ENCODE assay signal across 8 cellular contexts in genomic region chr1:18955442-18956188, GRCh38. TPM values are rescaled to one million over a fixed set of nuclear protein-coding genes. Genes with fewer than 3 reads are reported as not detected.
DNase-seq lines count a peak whose midpoint lies in the region; ATAC-seq and TF ChIP-seq lines count a peak whose summit lies in the region.

No MANE protein-coding gene starts in this region.

- TF ChIP-seq RAD21 in liver (IDR thresholded peaks at IDR 0.05) = no peak

- peaks cover 59% of the 10 kb centered on the region for H3K4me1 Mint-ChIP-seq in stimulated activated effector memory CD8-positive, alpha-beta T cell treated with anti-CD3 and anti-CD28 coated beads, Interleukin-12 subunit alpha, Interleukin-12 subunit beta, amount 100 ng/mL, for 72 hours

- H3K27me3 ChIP-seq in BLaER1 (no peaks in the 10 kb centered on the region), HUES48 (ENCODE audit: control insufficient read depth, insufficient read depth, low read length) (peaks cover 30% of the 10 kb centered on the region), liver (ENCODE audit: control insufficient read depth in 4 of 4, insufficient read depth in 4 of 4, low read length in 3 of 4) (no peaks in the 10 kb centered on the region)

- under 1% methylated on average over 89 of the region's 89 CpGs for WGBS in liver

- H3K9me3 ChIP-seq in BLaER1 (no peaks in the 10 kb centered on the region), HUES48 (ENCODE audit: control insufficient read depth, insufficient read depth, low read length) (no peaks in the 10 kb centered on the region), liver (ENCODE audit: control insufficient read depth in 4 of 4, low read length in 3 of 4) (no peaks in the 10 kb centered on the region)

- peak overlapping the region; percentile 99 for H3K27ac Mint-ChIP-seq in stimulated activated effector memory CD8-positive, alpha-beta T cell treated with anti-CD3 and anti-CD28 coated beads, Interleukin-12 subunit alpha, Interleukin-12 subunit beta, amount 100 ng/mL, for 72 hours

- H3K4me3 Mint-ChIP-seq in stimulated activated effector memory CD8-positive, alpha-beta T cell treated with anti-CD3 and anti-CD28 coated beads, Interleukin-12 subunit alpha, Interleukin-12 subunit beta, amount 100 ng/mL, for 72 hours = peak overlapping the region; percentile 79

- H3K9ac ChIP-seq in BLaER1 = peak overlapping the region; percentile 83
- H3K9ac ChIP-seq in HUES48 (ENCODE audit: low read depth, low read length) = peak overlapping the region; percentile 45; the same call in 1 of the 2 replicates
- peak overlapping the region in 1 of 2 donors; percentile 58 for H3K9ac ChIP-seq in liver (ENCODE audit: low read depth in 1 of 2, low read length in 2 of 2)

- peak; percentile 18 for ATAC-seq in GM19351 (IDR thresholded peaks at IDR 0.05; ENCODE audit: unreplicated experiment)
- peak; percentile 9 for ATAC-seq in stimulated activated effector memory CD8-positive, alpha-beta T cell treated with anti-CD3 and anti-CD28 coated beads, Interleukin-12 subunit alpha, Interleukin-12 subunit beta, amount 100 ng/mL, for 72 hours

- peak; percentile 38 to 52 for DNase-seq in cardiac fibroblast (ENCODE audit: low read depth in 2 of 2)
- peak; percentile 45 to 80 for DNase-seq in stimulated activated effector memory CD8-positive, alpha-beta T cell treated with anti-CD3 and anti-CD28 coated beads, Interleukin-12 subunit alpha, Interleukin-12 subunit beta, amount 100 ng/mL, for 72 hours (ENCODE audit: low spot score in 2 of 2)
- no peak for DNase-seq in NK-92 treated with Interleukin-12 subunit alpha and Interleukin-12 subunit beta, amount 100 ng/mL, for 24 hours (lab: John Stamatoyannopoulos, UW)

- peak overlapping the region; percentile 89 for H3K4me3 ChIP-seq in BLaER1
- H3K4me3 ChIP-seq in HUES48 (ENCODE audit: low read depth, low read length) = peak overlapping the region; percentile 78
- peak overlapping the region; percentile 63 to 80 for H3K4me3 ChIP-seq in cardiac fibroblast (replicated peaks in 1 of 2; ENCODE audit: low read depth in 2 of 2, low read length in 2 of 2)
- H3K4me3 ChIP-seq in liver (ENCODE audit: low read depth in 1 of 3, low read length in 3 of 3) = peak overlapping the region; percentile 74 to 85 (median 83)

- H3K4me2 ChIP-seq in BLaER1 = peak overlapping the region; percentile 99

- H3K4me1 ChIP-seq in BLaER1 (peaks cover 67% of the 10 kb centered on the region), HUES48 (ENCODE audit: control insufficient read depth, insufficient read depth, low read length) (peaks cover 22% of the 10 kb centered on the region), liver (ENCODE audit: control insufficient read depth in 4 of 4, insufficient read depth in 4 of 4, low read length in 3 of 4) (peaks cover 13 to 50% (median 32%) of the 10 kb centered on the region in 4 donors)

- H3K36me3 ChIP-seq in BLaER1 (no peaks in the 10 kb centered on the region), HUES48 (ENCODE audit: control insufficient read depth, insufficient read depth, low read length) (no peaks in the 10 kb centered on the region), liver (ENCODE audit: control insufficient read depth in 4 of 4, insufficient read depth in 3 of 4, low read depth in 1 of 4, low read length in 3 of 4) (no peaks in the 10 kb centered on the region)

- H3K27ac ChIP-seq in BLaER1 = peak overlapping the region; percentile 73
- no peak overlapping the region for H3K27ac ChIP-seq in HUES48 (ENCODE audit: low read depth, low read length)
- peak overlapping the region; percentile 80 for H3K27ac ChIP-seq in VCaP
- H3K27ac ChIP-seq in liver (ENCODE audit: low read depth in 1 of 2, low read length in 2 of 2) = peak overlapping the region; percentile 58 to 66

- H3K9me3 Mint-ChIP-seq in stimulated activated effector memory CD8-positive, alpha-beta T cell treated with anti-CD3 and anti-CD28 coated beads, Interleukin-12 subunit alpha, Interleukin-12 subunit beta, amount 100 ng/mL, for 72 hours = no peaks in the 10 kb centered on the region

- H4K20me1 ChIP-seq in BLaER1 = peaks cover 48% of the 10 kb centered on the region

- peak; percentile 46 for TF ChIP-seq CTCF in VCaP (conservative IDR thresholded peaks at IDR 0.05)
- TF ChIP-seq CTCF in cardiac fibroblast (IDR thresholded peaks at IDR 0.05; ENCODE audit: low read depth, low read length) = no peak
- peak; percentile 10 for TF ChIP-seq CTCF in liver (IDR thresholded peaks at IDR 0.05; ENCODE audit: low read depth, low read length, missing input control)

- H3K36me3 Mint-ChIP-seq in stimulated activated effector memory CD8-positive, alpha-beta T cell treated with anti-CD3 and anti-CD28 coated beads, Interleukin-12 subunit alpha, Interleukin-12 subunit beta, amount 100 ng/mL, for 72 hours = peaks cover 51% of the 10 kb centered on the region

TF ChIP-seq in liver, 16 proteins besides CTCF, POLR2A, EP300 and RAD21:
- no peak for TF ChIP-seq ATF3 (IDR thresholded peaks at IDR 0.05)
- TF ChIP-seq JUND (IDR thresholded peaks at IDR 0.05) = no peak
- TF ChIP-seq FOXA2 (IDR thresholded peaks at IDR 0.05) = no peak
- no peak for TF ChIP-seq SP1 (IDR thresholded peaks at IDR 0.05)
- no peak for TF ChIP-seq NR2F2 (IDR thresholded peaks at IDR 0.05)
- TF ChIP-seq ZBTB33 (IDR thresholded peaks at IDR 0.05) = no peak
- TF ChIP-seq FOXA1 (IDR thresholded peaks at IDR 0.05) = no peak
- no peak for TF ChIP-seq TAF1 (conservative IDR thresholded peaks at IDR 0.05)
- TF ChIP-seq REST (IDR thresholded peaks at IDR 0.05) = no peak
- TF ChIP-seq MAX (IDR thresholded peaks at IDR 0.05) = no peak

RNA-seq across cellular contexts. Expression of gene IFFO2, which starts 0.9 kb away (rescaled TPM):
- total RNA-seq in liver = 1 to 10 TPM; 2.6 to 7.4 TPM
- polyA plus RNA-seq in liver = 1 to 10 TPM in 1 of 2 donors, under 1 TPM in 1; 0.88 to 3.4 TPM

RNA-seq across cellular contexts. Expression of gene ALDH4A1, which starts 53.3 kb away (rescaled TPM):
- 100 to 1,000 TPM; 162 to 287 TPM for total RNA-seq in liver
- 100 to 1,000 TPM; 201 to 424 TPM for polyA plus RNA-seq in liver
